In the genomic region with DNA sequence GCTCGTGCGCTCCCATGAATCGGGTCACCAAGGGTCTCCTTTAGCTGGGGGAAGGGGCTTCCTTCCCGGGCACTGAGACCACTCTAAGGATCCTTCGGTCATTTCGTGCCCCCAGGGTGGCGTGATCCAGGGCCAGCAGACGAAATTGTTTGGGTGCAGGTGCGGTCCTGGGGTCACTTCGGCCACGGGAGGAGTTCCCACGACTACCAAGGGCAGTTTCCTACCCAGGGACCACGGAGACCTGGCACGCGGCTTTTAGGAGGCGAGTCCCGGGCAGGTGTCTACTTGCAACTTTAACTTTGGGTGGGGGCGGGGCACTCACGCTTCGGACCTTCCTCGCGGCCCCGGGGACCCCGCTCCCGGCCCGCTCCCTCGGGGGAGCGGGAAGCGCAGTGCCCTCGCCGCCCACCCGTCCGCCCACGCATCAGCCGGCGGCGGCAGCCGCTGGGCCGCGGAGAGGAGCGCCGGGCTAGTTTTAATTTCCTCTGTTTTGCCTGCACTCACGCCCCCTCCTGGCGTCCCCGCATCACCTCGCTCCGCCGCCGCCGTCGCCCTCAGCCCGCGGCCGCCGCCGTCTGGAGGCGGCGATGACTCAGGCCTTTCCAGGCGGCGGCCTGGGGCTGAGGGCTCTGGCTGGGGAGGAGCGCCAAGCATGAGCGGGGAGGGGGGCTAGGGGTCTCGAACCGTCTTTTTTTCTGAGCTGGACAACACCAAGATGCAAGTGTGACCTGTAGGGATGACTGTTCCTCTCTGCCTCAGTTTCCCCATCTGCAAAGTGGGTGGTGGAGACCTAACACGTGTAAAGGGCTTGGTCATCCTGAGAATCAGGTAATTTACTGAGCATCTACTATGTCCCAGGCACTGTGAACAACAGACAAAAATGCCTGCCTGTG, we compare ENCODE assay signal across 8 cellular contexts. TPM values are rescaled to one million over a fixed set of nuclear protein-coding genes. Genes with fewer than 3 reads are reported as not detected.
DNase-seq lines count a peak whose midpoint lies in the region; ATAC-seq and TF ChIP-seq lines count a peak whose summit lies in the region.

No MANE protein-coding gene starts in this region.

- no peaks in the 10 kb centered on the region for H3K9me3 ChIP-seq in PC-3 (ENCODE audit: low read length)

- H3K4me1 ChIP-seq in PC-3 (ENCODE audit: insufficient read depth, low read length): peaks cover 9% of the 10 kb centered on the region

- peaks cover 14 to 40% (median 34%) of the 10 kb centered on the region in 5 donors for H3K27me3 Mint-ChIP-seq in naive thymus-derived CD8-positive, alpha-beta T cell

- no peaks in the 10 kb centered on the region for H3F3A ChIP-seq in PC-3 (ENCODE audit: low read length, unreplicated experiment)

- peak overlapping the region in 2 of 10 donors; percentile 20 to 48 for H3K27ac Mint-ChIP-seq in naive thymus-derived CD8-positive, alpha-beta T cell
- no peak overlapping the region for H3K27ac Mint-ChIP-seq in stimulated activated effector memory CD8-positive, alpha-beta T cell treated with anti-CD3 and anti-CD28 coated beads, Interleukin-12 subunit alpha, Interleukin-12 subunit beta, amount 100 ng/mL, for 72 hours

- intact Hi-C loops in PC-3 (cut with micrococcal nuclease): loop anchor here (1.0 kb wide), 1 partner anchor 66 kb away; no protein-coding TSS in a partner anchor

- no peaks in the 10 kb centered on the region for H3K27me3 ChIP-seq in PC-3 (ENCODE audit: low read length)

- POLR2A ChIA-PET in PC-3 (lab: Charles Lee; ENCODE audit: unreplicated experiment): interaction anchor here (0.5 kb wide), 1 partner anchor 86 kb away, joined by 4 read pairs; no protein-coding TSS in a partner anchor
- POLR2A ChIA-PET in naive thymus-derived CD8-positive, alpha-beta T cell (lab: Charles Lee): no interaction called here

- H3K36me3 Mint-ChIP-seq in naive thymus-derived CD8-positive, alpha-beta T cell: peaks cover 0 to 2% (median 0%) of the 10 kb centered on the region in 3 donors
- no peaks in the 10 kb centered on the region for H3K36me3 Mint-ChIP-seq in stimulated activated effector memory CD8-positive, alpha-beta T cell treated with anti-CD3 and anti-CD28 coated beads, Interleukin-12 subunit alpha, Interleukin-12 subunit beta, amount 100 ng/mL, for 72 hours

- H3K36me3 ChIP-seq in PC-3 (ENCODE audit: low read depth, low read length): no peaks in the 10 kb centered on the region

- no TSS peak for BruUV-seq in PC-3 (replicated peaks; lab: Mats Ljungman, UMichigan)

- H3K4me2 ChIP-seq in PC-3 (ENCODE audit: low read length): peak overlapping the region; percentile 99

- H4K20me1 ChIP-seq in PC-3 (ENCODE audit: low read length): no peaks in the 10 kb centered on the region

- no peaks in the 10 kb centered on the region for H3K9me2 ChIP-seq in PC-3 (replicated peaks; ENCODE audit: low read length)

- CTCF ChIA-PET in PC-3 (lab: Charles Lee): no interaction called here

- H2AFZ ChIP-seq in PC-3 (ENCODE audit: low read length): peak overlapping the region; percentile 95

- H3K4me1 Mint-ChIP-seq in naive thymus-derived CD8-positive, alpha-beta T cell: peaks cover 3 to 12% (median 8%) of the 10 kb centered on the region in 4 donors
- peaks cover 11% of the 10 kb centered on the region for H3K4me1 Mint-ChIP-seq in stimulated activated effector memory CD8-positive, alpha-beta T cell treated with anti-CD3 and anti-CD28 coated beads, Interleukin-12 subunit alpha, Interleukin-12 subunit beta, amount 100 ng/mL, for 72 hours

- peak; percentile 57 for ATAC-seq in HG03442 (IDR thresholded peaks at IDR 0.05; ENCODE audit: unreplicated experiment)
- ATAC-seq in PC-3: peak; percentile 90
- peak; percentile 86 for ATAC-seq in esophagus mucosa
- peak; percentile 89 to 92 for ATAC-seq in naive thymus-derived CD8-positive, alpha-beta T cell
- ATAC-seq in stimulated activated effector memory CD8-positive, alpha-beta T cell treated with anti-CD3 and anti-CD28 coated beads, Interleukin-12 subunit alpha, Interleukin-12 subunit beta, amount 100 ng/mL, for 72 hours: peak; percentile 95
- ATAC-seq in HG03520 (IDR thresholded peaks at IDR 0.05; ENCODE audit: unreplicated experiment): no peak

- H3K4me3 Mint-ChIP-seq in naive thymus-derived CD8-positive, alpha-beta T cell: peak overlapping the region; percentile 49 to 87 (median 79)
- peak overlapping the region; percentile 50 for H3K4me3 Mint-ChIP-seq in stimulated activated effector memory CD8-positive, alpha-beta T cell treated with anti-CD3 and anti-CD28 coated beads, Interleukin-12 subunit alpha, Interleukin-12 subunit beta, amount 100 ng/mL, for 72 hours

- TF ChIP-seq CTCF in PC-3 (conservative IDR thresholded peaks at IDR 0.05; ENCODE audit: low read depth, low read length): peak; percentile 85

- H3K79me2 ChIP-seq in PC-3 (ENCODE audit: low read length): no peaks in the 10 kb centered on the region

- peak overlapping the region; percentile 51 for H3K9ac ChIP-seq in PC-3 (ENCODE audit: low read length)

- peak overlapping the region; percentile 70 for H3K4me3 ChIP-seq in PC-3 (ENCODE audit: low read length)

- DNase-seq in DMS 273 (lab: John Stamatoyannopoulos, UW; ENCODE audit: unreplicated experiment) (peak; percentile 95), PC-3 (peak; percentile 93), activated T-cell treated with anti-CD3 and anti-CD28 coated beads for 48 hours (ENCODE audit: low read depth) (peak; percentile 80)
- peak; percentile 63 to 82 (median 73) for DNase-seq in naive thymus-derived CD8-positive, alpha-beta T cell
- DNase-seq in stimulated activated effector memory CD8-positive, alpha-beta T cell treated with anti-CD3 and anti-CD28 coated beads, Interleukin-12 subunit alpha, Interleukin-12 subunit beta, amount 100 ng/mL, for 72 hours (ENCODE audit: low spot score in 2 of 2): peak; percentile 69 to 86

- no peaks in the 10 kb centered on the region for H3K9me3 Mint-ChIP-seq in naive thymus-derived CD8-positive, alpha-beta T cell
- H3K9me3 Mint-ChIP-seq in stimulated activated effector memory CD8-positive, alpha-beta T cell treated with anti-CD3 and anti-CD28 coated beads, Interleukin-12 subunit alpha, Interleukin-12 subunit beta, amount 100 ng/mL, for 72 hours: no peaks in the 10 kb centered on the region

- no peak overlapping the region for H3K27ac ChIP-seq in PC-3 (ENCODE audit: low read length)

RNA-seq across cellular contexts. Expression of a gene that starts 21.8 kb away (rescaled TPM):
- 1.6 and 1.7 TPM in 2 replicates for total RNA-seq in PC-3 (2014; rRNA removed)
- total RNA-seq in esophagus mucosa: 5.1 TPM
- total RNA-seq in naive thymus-derived CD8-positive, alpha-beta T cell: 10 to 100 TPM; 14.5 to 14.8 TPM
- 10 to 100 TPM in 2 of 3 donors, 1 to 10 TPM in 1; 6.1 to 12.8 (median 11.2) TPM for polyA plus RNA-seq in naive thymus-derived CD8-positive, alpha-beta T cell
